ENCODE assay signal across 8 cellular contexts in the genomic region with DNA sequence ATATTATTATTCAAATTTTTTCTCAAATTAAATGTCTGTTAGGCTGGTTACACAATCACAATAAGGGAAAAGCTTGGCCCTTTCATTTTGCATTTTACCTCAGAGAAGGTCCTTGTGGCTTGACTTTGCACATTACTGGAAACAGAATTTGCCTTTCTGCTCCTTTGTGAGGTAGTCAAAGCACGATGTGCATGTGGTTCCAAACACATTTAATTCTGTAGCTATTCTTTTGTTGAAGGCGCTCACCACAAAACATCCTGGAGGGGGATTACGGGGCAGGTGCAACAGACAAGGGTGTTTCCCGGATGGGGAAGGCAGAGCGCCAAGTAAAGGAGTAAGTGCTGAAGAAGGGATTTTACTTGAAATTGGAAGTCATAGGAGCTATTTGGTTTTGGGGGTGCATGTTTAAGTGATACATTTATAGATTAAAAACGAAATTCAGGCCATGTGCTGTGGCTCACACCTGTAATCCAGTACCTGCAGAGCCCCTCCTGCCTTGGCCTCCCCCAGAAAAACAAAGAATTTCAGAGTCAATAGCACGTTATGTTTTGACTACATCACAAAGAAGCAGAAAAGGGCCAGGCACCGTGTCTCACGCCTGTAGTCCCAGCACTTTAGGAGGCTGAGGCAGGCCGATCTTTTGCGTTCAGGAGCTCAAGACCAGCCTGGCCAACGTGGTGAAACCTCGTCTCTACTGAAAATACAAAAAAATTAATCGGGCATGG. TPM values are rescaled to one million over a fixed set of nuclear protein-coding genes. Genes with fewer than 3 reads are reported as not detected.
A peak's percentile ranks its signal among the peaks of the same experiment; 100 is the strongest.
DNase-seq lines count a peak whose midpoint lies in the region; ATAC-seq and TF ChIP-seq lines count a peak whose summit lies in the region.

No MANE protein-coding gene starts in this region.

- no peaks in the 10 kb centered on the region for H3K27me3 Mint-ChIP-seq in activated naive CD8-positive, alpha-beta T cell treated with anti-CD3 and anti-CD28 coated beads for 36 hours

- no peaks in the 10 kb centered on the region for H3K36me3 Mint-ChIP-seq in activated naive CD8-positive, alpha-beta T cell treated with anti-CD3 and anti-CD28 coated beads for 36 hours

- DNase-seq in GM12864 (ENCODE audit: low read depth) (peak; percentile 65), islet precursor cell (no peak), iPS-NIHi11 (ENCODE audit: low spot score) (no peak), ureter (ENCODE audit: low spot score) (no peak), spleen (no peak)
- DNase-seq in activated naive CD8-positive, alpha-beta T cell treated with anti-CD3 and anti-CD28 coated beads for 36 hours, result peak; percentile 46

- no peaks in the 10 kb centered on the region for H3K9me3 ChIP-seq in spleen

- H3K27me3 ChIP-seq in spleen (replicated peaks in 1 of 7), result no peaks in the 10 kb centered on the region

- intact Hi-C loops in spleen (cut with DNase I; ENCODE audit: low total_unique reads), result no loop called here

- H3K9me3 Mint-ChIP-seq in activated naive CD8-positive, alpha-beta T cell treated with anti-CD3 and anti-CD28 coated beads for 36 hours, result no peaks in the 10 kb centered on the region

- H3K4me1 ChIP-seq in spleen, result no peaks in the 10 kb centered on the region

- no peaks in the 10 kb centered on the region for H3K36me3 ChIP-seq in spleen

- no peak overlapping the region for H3K27ac ChIP-seq in spleen

- H3K4me3 ChIP-seq in GM12864 (ENCODE audit: low read depth, low read length), result peak overlapping the region; percentile 9; the same call in 1 of the 2 replicates
- H3K4me3 ChIP-seq in spleen, result no peak overlapping the region

- TF ChIP-seq CTCF in GM12864 (IDR thresholded peaks at IDR 0.05; ENCODE audit: low read depth, low read length, missing control alignments) (no peak), spleen (IDR thresholded peaks at IDR 0.05 in 8 of 11, conservative IDR thresholded peaks at IDR 0.05 in 3 of 11) (no peak)

- WGBS in spleen, 5 donors, result 62 to 73% (median 65%) methylated on average over 14 of the region's 14 CpGs

- TF ChIP-seq POLR2A in spleen (IDR thresholded peaks at IDR 0.05), result no peak

- peak overlapping the region; percentile 22 for H3K4me3 Mint-ChIP-seq in activated naive CD8-positive, alpha-beta T cell treated with anti-CD3 and anti-CD28 coated beads for 36 hours

- peak overlapping the region; percentile 79 for H3K27ac Mint-ChIP-seq in activated naive CD8-positive, alpha-beta T cell treated with anti-CD3 and anti-CD28 coated beads for 36 hours

- peaks cover 14% of the 10 kb centered on the region for H3K4me1 Mint-ChIP-seq in activated naive CD8-positive, alpha-beta T cell treated with anti-CD3 and anti-CD28 coated beads for 36 hours

- ATAC-seq in GM19467 (IDR thresholded peaks at IDR 0.05; ENCODE audit: unreplicated experiment), result peak; percentile 60
- ATAC-seq in HG03558 (IDR thresholded peaks at IDR 0.05; ENCODE audit: extremely low read depth, unreplicated experiment), result peak; percentile 48

RNA-seq across cellular contexts. Expression of gene TENT4B, which starts 31.2 kb away (rescaled TPM):
- total RNA-seq in activated naive CD8-positive, alpha-beta T cell treated with anti-CD3 and anti-CD28 coated beads for 36 hours, result 10 to 100 TPM; 18.6 to 19.7 TPM
- 17.4 TPM for total RNA-seq in ureter
- 10 to 100 TPM; 11.3 to 16.4 (median 13.0) TPM for total RNA-seq in spleen
- polyA plus RNA-seq in spleen, result 1 to 10 TPM; 4.2 to 5.4 (median 4.6) TPM

RNA-seq across cellular contexts. Expression of gene HEATR3, which starts 56.1 kb away (rescaled TPM):
- total RNA-seq in activated naive CD8-positive, alpha-beta T cell treated with anti-CD3 and anti-CD28 coated beads for 36 hours, result 10 to 100 TPM; 26.8 to 27.6 TPM
- total RNA-seq in ureter (26.1 TPM), spleen (10 to 100 TPM; 23.1 to 40.8 (median 25.4) TPM)
- 1 to 10 TPM; 8.3 to 9.5 (median 8.4) TPM for polyA plus RNA-seq in spleen

Comparison
In these comparisons a context has a peak if more than half of its experiments do, and no peak if none do; other contexts are left out.
1. DNase-seq: peak in GM12864 (single experiment) and activated naive CD8-positive, alpha-beta T cell treated with anti-CD3 and anti-CD28 coated beads for 36 hours (single experiment); none in islet precursor cell (single experiment), iPS-NIHi11 (single experiment), ureter (single experiment) and spleen (single experiment).